8 cellular contexts compared by ENCODE assay signal in the genomic region with DNA sequence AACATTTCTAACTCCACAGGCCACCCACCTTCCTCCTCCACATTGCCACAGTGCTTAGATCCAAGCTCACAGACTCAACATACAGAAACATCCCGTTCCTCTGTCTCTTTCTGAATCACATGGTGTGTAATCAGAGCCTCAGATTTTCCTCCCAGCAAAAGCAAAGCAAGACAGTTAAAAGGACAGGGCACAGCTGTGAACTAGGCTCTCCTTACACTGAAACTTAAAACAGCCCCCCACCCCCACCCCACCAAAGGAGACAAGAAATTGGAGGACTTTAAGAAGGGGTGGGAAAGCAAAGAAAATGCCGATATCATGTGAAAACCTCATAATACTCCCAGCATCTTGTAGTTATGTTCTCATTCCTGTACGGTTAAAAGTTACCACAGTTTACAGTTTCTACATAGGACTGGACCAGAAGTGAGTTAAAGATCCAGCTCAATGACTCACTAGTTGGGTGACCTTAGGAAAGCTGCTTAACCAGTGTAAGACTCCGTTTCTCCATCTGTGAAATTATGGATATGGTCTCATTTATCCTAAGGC. TPM values are rescaled to one million over a fixed set of nuclear protein-coding genes. Genes with fewer than 3 reads are reported as not detected.
DNase-seq lines count a peak whose midpoint lies in the region; ATAC-seq and TF ChIP-seq lines count a peak whose summit lies in the region.

No MANE protein-coding gene starts in this region.

- H3K9ac ChIP-seq in skeletal muscle satellite cell (ENCODE audit: low read depth, low read length), result peak overlapping the region; percentile 68

- H3K4me1 ChIP-seq in GM23338 (ENCODE audit: insufficient read depth) (peaks cover 56% of the 10 kb centered on the region), skeletal muscle satellite cell (ENCODE audit: control insufficient read depth, insufficient read depth, low read length) (peaks cover 57% of the 10 kb centered on the region)

- H2AFZ ChIP-seq in GM23338, result no peak overlapping the region

- H3K9me2 ChIP-seq in GM23338 (ENCODE audit: insufficient read depth), result no peaks in the 10 kb centered on the region

- DNase-seq in GM23338 (ENCODE audit: low spot score), result peak; percentile 32
- DNase-seq in SK-MEL-5 (ENCODE audit: low read depth, low spot score), result peak; percentile 40
- peak; percentile 94 for DNase-seq in fibroblast of villous mesenchyme (ENCODE audit: low read depth)
- DNase-seq in MV-4-11 (lab: John Stamatoyannopoulos, UW), result no peak

- no peaks in the 10 kb centered on the region for H3K27me3 ChIP-seq in GM23338 (ENCODE audit: insufficient read depth)
- no peaks in the 10 kb centered on the region for H3K27me3 ChIP-seq in skeletal muscle satellite cell (ENCODE audit: control insufficient read depth, insufficient read depth, low read length)

- no peaks in the 10 kb centered on the region for H3F3A ChIP-seq in GM23338 (replicated peaks; ENCODE audit: low read depth)

- ATAC-seq in GM23338 (no peak), HG02678 (IDR thresholded peaks at IDR 0.05; ENCODE audit: unreplicated experiment) (no peak), HG02981 (IDR thresholded peaks at IDR 0.05; ENCODE audit: unreplicated experiment) (no peak), GM19328 (IDR thresholded peaks at IDR 0.05; ENCODE audit: unreplicated experiment) (no peak)

- H3K27ac ChIP-seq in GM23338 (ENCODE audit: low read depth), result peak overlapping the region; percentile 15; the same call in 1 of the 2 replicates

- peaks cover 46% of the 10 kb centered on the region for H3K4me1 Mint-ChIP-seq in GM23338

- peak overlapping the region; percentile 85 for H3K27ac Mint-ChIP-seq in GM23338

- H3K4me3 ChIP-seq in GM23338 (peak overlapping the region; percentile 14; the same call in 1 of the 2 replicates), fibroblast of villous mesenchyme (ENCODE audit: low read depth, low read length) (peak overlapping the region; percentile 42), skeletal muscle satellite cell (ENCODE audit: low read length) (peak overlapping the region; percentile 58)

- peak overlapping the region; percentile 33 for H3K4me2 ChIP-seq in GM23338
- peak overlapping the region; percentile 85 for H3K4me2 ChIP-seq in skeletal muscle satellite cell (ENCODE audit: low read length)

- no peaks in the 10 kb centered on the region; the same call in 1 of the 3 replicates for H3K9me3 Mint-ChIP-seq in GM23338

- peaks cover 46% of the 10 kb centered on the region for H3K36me3 Mint-ChIP-seq in GM23338 (ENCODE audit: low read depth)

- TF ChIP-seq CTCF in GM23338 (conservative IDR thresholded peaks at IDR 0.05; ENCODE audit: low read depth in 2 of 2), result no peak
- TF ChIP-seq CTCF in fibroblast of villous mesenchyme (IDR thresholded peaks at IDR 0.05; ENCODE audit: insufficient read depth, low read depth, low read length), result no peak

- in situ Hi-C loops in SK-MEL-5 (cut with HindIII; ENCODE audit: low pct_unique_long_range_greater_than_20kb, low sequenced_read_pairs), result no loop called here

- peaks cover 83% of the 10 kb centered on the region for H3K79me2 ChIP-seq in GM23338 (replicated peaks; ENCODE audit: insufficient read depth)

- H3K36me3 ChIP-seq in GM23338 (ENCODE audit: insufficient read depth) (peaks cover 27% of the 10 kb centered on the region), skeletal muscle satellite cell (ENCODE audit: insufficient read depth, low read length) (peaks cover 17% of the 10 kb centered on the region)

- no peaks in the 10 kb centered on the region for H3K9me3 ChIP-seq in skeletal muscle satellite cell (replicated peaks; ENCODE audit: low read length)

- H3K27me3 Mint-ChIP-seq in GM23338 (ENCODE audit: insufficient read depth, low read depth, poor library complexity), result peaks cover 7% of the 10 kb centered on the region

- peak overlapping the region; percentile 42 for H3K4me3 Mint-ChIP-seq in GM23338

- peaks cover 9% of the 10 kb centered on the region; the same call in 1 of the 2 replicates for H4K20me1 ChIP-seq in GM23338 (replicated peaks; ENCODE audit: insufficient read depth)

TF ChIP-seq in GM23338, 12 proteins besides CTCF, POLR2A, EP300 and RAD21 (continues in another document):
- no peak for TF ChIP-seq EZH2phosphoT487 (IDR thresholded peaks at IDR 0.05; ENCODE audit: unreplicated experiment)
- TF ChIP-seq EZH2 (IDR thresholded peaks at IDR 0.05; ENCODE audit: low read depth, unreplicated experiment), result no peak
- no peak for TF ChIP-seq ZNF331 (CRISPR knock-in tag; IDR thresholded peaks at IDR 0.05; ENCODE audit: low read depth)
- TF ChIP-seq JUNB (IDR thresholded peaks at IDR 0.05; ENCODE audit: unreplicated experiment), result no peak
- no peak for TF ChIP-seq ETS1 (IDR thresholded peaks at IDR 0.05)
- no peak for TF ChIP-seq NANOG (IDR thresholded peaks at IDR 0.05; ENCODE audit: borderline replicate concordance)
- TF ChIP-seq CREB1 (CRISPR knock-in tag; IDR thresholded peaks at IDR 0.05; ENCODE audit: low read depth), result no peak

RNA-seq across cellular contexts. Expression of gene YBX3, which starts 4.8 kb away (rescaled TPM):
- total RNA-seq in GM23338 (2014; rRNA removed; shearing (Covaris generic)), result 179 and 182 TPM in 2 replicates
- 450 and 500 TPM in 2 replicates for polyA plus RNA-seq in GM23338 (2016; fragmentation: Nextera tagmentation; extraction: Ambion mirVana)
- total RNA-seq in SK-MEL-5 (2014; rRNA removed; shearing (Covaris generic)), result 55.1 and 64.7 TPM in 2 replicates
- polyA plus RNA-seq in SK-MEL-5 (2015; cell fraction: cytosol; rRNA removed), result 224 and 225 TPM in 2 replicates
- polyA plus RNA-seq in SK-MEL-5 (2015; cell fraction: nucleus; rRNA removed), result 494 and 519 TPM in 2 replicates
- 88.9 and 104 TPM in 2 replicates for total RNA-seq in fibroblast of villous mesenchyme
- 178 and 210 TPM in 2 replicates for total RNA-seq in skeletal muscle satellite cell (2012; rRNA removed)

RNA-seq across cellular contexts. Expression of gene STYK1, which starts 44.5 kb away (rescaled TPM):
- 0.97 and 1.8 TPM in 2 replicates for total RNA-seq in GM23338 (2014; rRNA removed; shearing (Covaris generic))
- 0.83 and 1.2 TPM in 2 replicates for polyA plus RNA-seq in GM23338 (2016; fragmentation: Nextera tagmentation; extraction: Ambion mirVana)
- 0.05 TPM in 1 of 2 replicates, not detected in the other for total RNA-seq in SK-MEL-5 (2014; rRNA removed; shearing (Covaris generic))
- polyA plus RNA-seq in SK-MEL-5 (2015; cell fraction: cytosol; rRNA removed), result 0.06 TPM in 2 replicates
- polyA plus RNA-seq in SK-MEL-5 (2015; cell fraction: nucleus; rRNA removed), result not detected in 2 replicates
- under 0.01 and 0.86 TPM in 2 replicates for total RNA-seq in fibroblast of villous mesenchyme
- total RNA-seq in skeletal muscle satellite cell (2012; rRNA removed), result 0.66 and 0.76 TPM in 2 replicates
